ENCODE assay signal across 10 cellular contexts in the genomic region with DNA sequence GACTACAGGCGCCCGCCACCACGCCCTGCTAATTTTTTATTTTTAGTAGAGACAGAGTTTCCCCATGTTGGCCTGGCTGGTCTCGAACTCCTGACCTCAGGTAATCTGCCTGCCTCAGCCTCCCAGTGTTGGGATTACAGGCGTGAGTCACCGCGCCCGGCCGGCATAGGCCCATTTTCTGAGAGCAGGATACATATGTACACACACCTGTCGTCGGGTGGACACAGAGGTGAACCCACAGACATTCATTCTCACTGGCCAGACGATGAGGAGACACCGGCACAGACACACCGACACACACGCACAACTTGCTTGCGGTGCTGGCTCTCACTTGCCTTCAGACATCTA. TPM values are rescaled to one million over a fixed set of nuclear protein-coding genes. Genes with fewer than 3 reads are reported as not detected.
DNase-seq lines count a peak whose midpoint lies in the region; ATAC-seq and TF ChIP-seq lines count a peak whose summit lies in the region.
"Had no signal": no experiment of that assay in that cellular context is flagged by ENCODE, and none has a peak within 500 bp of the region (broad histone marks: within the 10 kb centered on the region; RNA-seq: fewer than 3 reads in every experiment).

No MANE protein-coding gene starts in this region.

- H4K8ac ChIP-seq in neuronal stem cell (ENCODE audit: low read depth, low read length): no peak overlapping the region

- H3K18ac ChIP-seq in neuronal stem cell (ENCODE audit: low read length): peak overlapping the region; percentile 74

- intact Hi-C loops in adrenal gland (cut with DNase I): loop anchor here in 1 of 2 donors (5.0 kb wide), 1 partner anchor 160 kb away; no protein-coding TSS in a partner anchor

- H2BK12ac ChIP-seq in neuronal stem cell (ENCODE audit: low read length): no peak overlapping the region

- no peaks in the 10 kb centered on the region for H3K79me1 ChIP-seq in neuronal stem cell (ENCODE audit: low read depth, low read length)

- no peak for ATAC-seq in HG02763 (IDR thresholded peaks at IDR 0.05; ENCODE audit: unreplicated experiment)

- no peak overlapping the region for H2BK15ac ChIP-seq in neuronal stem cell (ENCODE audit: low read length)

- H3K27ac ChIP-seq in BLaER1: no peak overlapping the region
- no peak overlapping the region for H3K27ac ChIP-seq in SJCRH30
- no peak overlapping the region for H3K27ac ChIP-seq in fibroblast of lung (ENCODE audit: insufficient read depth, low read length)
- no peak overlapping the region for H3K27ac ChIP-seq in neuronal stem cell (replicated peaks; ENCODE audit: low read length)
- H3K27ac ChIP-seq in adrenal gland: peak overlapping the region in 1 of 5 donors; percentile 45
- no peak overlapping the region for H3K27ac ChIP-seq in substantia nigra (ENCODE audit: low read depth, low read length, poor library complexity, severe bottlenecking)

- H3K4ac ChIP-seq in neuronal stem cell (ENCODE audit: low read length): no peak overlapping the region

- H3K23ac ChIP-seq in neuronal stem cell (ENCODE audit: low read depth, low read length, poor library complexity): peak overlapping the region; percentile 1

- H3K14ac ChIP-seq in neuronal stem cell (ENCODE audit: low read length): no peak overlapping the region

- no peak overlapping the region for H4K91ac ChIP-seq in neuronal stem cell (ENCODE audit: low read depth, low read length, poor library complexity)

- H3K79me2 ChIP-seq in fibroblast of lung (ENCODE audit: control insufficient read depth, insufficient read depth, low read length): no peaks in the 10 kb centered on the region

- H3K4me1 ChIP-seq in BLaER1 (peaks cover 20% of the 10 kb centered on the region), SJCRH30 (peaks cover 9% of the 10 kb centered on the region), fibroblast of lung (ENCODE audit: control insufficient read depth, extremely low read depth, insufficient read depth, low read length) (no peaks in the 10 kb centered on the region), neuronal stem cell (ENCODE audit: control insufficient read depth in 2 of 2, insufficient read depth in 1 of 2, low read depth in 1 of 2, low read length in 2 of 2) (peaks cover 0 to 8% of the 10 kb centered on the region in 2 donors), adrenal gland (replicated peaks in 1 of 2) (peaks cover 5 to 12% of the 10 kb centered on the region in 2 donors)

- no peak for TF ChIP-seq POLR2A in adrenal gland (IDR thresholded peaks at IDR 0.05)

- H2BK120ac ChIP-seq in neuronal stem cell (ENCODE audit: low read depth, low read length): no peak overlapping the region

- no peaks in the 10 kb centered on the region for H3K36me3 ChIP-seq in BLaER1
- H3K36me3 ChIP-seq in SJCRH30: no peaks in the 10 kb centered on the region
- no peaks in the 10 kb centered on the region for H3K36me3 ChIP-seq in fibroblast of lung (ENCODE audit: control insufficient read depth, insufficient read depth, low read length)
- H3K36me3 ChIP-seq in neuronal stem cell (replicated peaks in 1 of 2; ENCODE audit: control insufficient read depth in 2 of 2, insufficient read depth in 2 of 2, low read length in 2 of 2): no peaks in the 10 kb centered on the region
- H3K36me3 ChIP-seq in adrenal gland (replicated peaks in 1 of 2): no peaks in the 10 kb centered on the region

- H3K9ac ChIP-seq in BLaER1 (peak overlapping the region; percentile 68; the same call in 1 of the 2 replicates), fibroblast of lung (ENCODE audit: insufficient read depth, low read length) (no peak overlapping the region), neuronal stem cell (ENCODE audit: low read depth, low read length, poor library complexity) (peak overlapping the region; percentile 54)

- H3K27me3 ChIP-seq in BLaER1: no peaks in the 10 kb centered on the region
- H3K27me3 ChIP-seq in SJCRH30: no peaks in the 10 kb centered on the region
- no peaks in the 10 kb centered on the region for H3K27me3 ChIP-seq in fibroblast of lung (ENCODE audit: control insufficient read depth, insufficient read depth, low read length)
- H3K27me3 ChIP-seq in neuronal stem cell (ENCODE audit: control insufficient read depth in 3 of 3, insufficient read depth in 3 of 3, low read depth in 1 of 3, low read length in 3 of 3): peaks cover 0 to 8% (median 0%) of the 10 kb centered on the region in 3 experiments
- H3K27me3 ChIP-seq in adrenal gland: no peaks in the 10 kb centered on the region

- no peak overlapping the region for H2AK5ac ChIP-seq in neuronal stem cell (ENCODE audit: low read depth, low read length)

- H3K4me2 ChIP-seq in BLaER1: peak overlapping the region; percentile 99
- peak overlapping the region; percentile 93 for H3K4me2 ChIP-seq in fibroblast of lung (ENCODE audit: extremely low read depth, insufficient read depth, low read length)
- peak overlapping the region; percentile 95 for H3K4me2 ChIP-seq in neuronal stem cell (ENCODE audit: insufficient read depth, low read length, poor library complexity, severe bottlenecking)

- no peaks in the 10 kb centered on the region for H3K9me3 ChIP-seq in BLaER1
- no peaks in the 10 kb centered on the region for H3K9me3 ChIP-seq in SJCRH30 (replicated peaks)
- H3K9me3 ChIP-seq in fibroblast of lung (ENCODE audit: control insufficient read depth, insufficient read depth, low read depth, low read length): no peaks in the 10 kb centered on the region
- peaks cover 0 to 3% of the 10 kb centered on the region in 2 donors for H3K9me3 ChIP-seq in neuronal stem cell (replicated peaks in 1 of 2; ENCODE audit: control insufficient read depth in 2 of 2, insufficient read depth in 1 of 2, low read depth in 1 of 2, low read length in 2 of 2)
- no peaks in the 10 kb centered on the region for H3K9me3 ChIP-seq in adrenal gland (replicated peaks in 1 of 3)

- H2AFZ ChIP-seq in fibroblast of lung (ENCODE audit: low read length) (peak overlapping the region; percentile 49), neuronal stem cell (ENCODE audit: low read length) (peak overlapping the region; percentile 98)

- H4K20me1 ChIP-seq in BLaER1 (no peaks in the 10 kb centered on the region), fibroblast of lung (ENCODE audit: control insufficient read depth, extremely low read depth, insufficient read depth, low read length) (no peaks in the 10 kb centered on the region)

- DNase-seq in SJCRH30 (peak; percentile 55 to 57), fibroblast of lung (ENCODE audit: low read depth in 2 of 2) (no peak), neuronal stem cell (ENCODE audit: low spot score) (no peak), adrenal gland (no peak), substantia nigra (lab: John Stamatoyannopoulos, UW) (no peak)
- no peak for DNase-seq in stimulated activated CD8-positive, alpha-beta memory T cell treated with anti-CD3 and anti-CD28 coated beads, Interleukin-4, amount 100 ng/mL, for 48 hours
- DNase-seq: stimulated activated CD4-positive, alpha-beta T cell treated with anti-CD3 and anti-CD28 coated beads, Interleukin-2, amount 100 ng/mL, for 48 hours had no signal

- no CpG with 5 or more reads among the region's 16 CpGs for WGBS in neuronal stem cell (ENCODE audit: extremely low coverage in 2 of 2, insufficient read length in 2 of 2, insufficient replicate concordance in 1 of 2), 2 donors
- WGBS in adrenal gland, 4 donors: 63 to 74% (median 66%) methylated on average over 13 to 16 of the region's 16 CpGs

- H3K4me3 ChIP-seq in BLaER1: peak overlapping the region; percentile 66
- peak overlapping the region; percentile 62 for H3K4me3 ChIP-seq in SJCRH30
- peak overlapping the region; percentile 45 to 68 (median 59) for H3K4me3 ChIP-seq in fibroblast of lung (replicated peaks in 1 of 4; ENCODE audit: control extremely low read depth in 1 of 4, insufficient read depth in 1 of 4, low read depth in 3 of 4, low read length in 4 of 4)
- H3K4me3 ChIP-seq in neuronal stem cell (ENCODE audit: low read length in 2 of 2): peak overlapping the region; percentile 56 to 80
- H3K4me3 ChIP-seq in adrenal gland: peak overlapping the region in 2 of 4 donors; percentile 50 to 71

- no peak overlapping the region for H2BK5ac ChIP-seq in neuronal stem cell (ENCODE audit: low read length)

- no peak for TF ChIP-seq CTCF in fibroblast of lung (conservative IDR thresholded peaks at IDR 0.05 in 1 of 2, IDR thresholded peaks at IDR 0.05 in 1 of 2; ENCODE audit: low read depth in 1 of 2, low read length in 2 of 2)
- no peak for TF ChIP-seq CTCF in adrenal gland (IDR thresholded peaks at IDR 0.05)

RNA-seq across cellular contexts. Expression of a gene that starts 0.7 kb away (rescaled TPM):
- 1.3 and 1.8 TPM in 2 replicates for total RNA-seq in SJCRH30 (2014; rRNA removed; shearing (Covaris generic))
- 0.50 TPM in 1 of 2 replicates, not detected in the other for total RNA-seq in fibroblast of lung
- polyA plus RNA-seq in fibroblast of lung: 0.15 and 0.23 TPM in 2 replicates
- polyA plus RNA-seq in fibroblast of lung (2012): 0.31 and 0.44 TPM in 2 replicates
- polyA minus RNA-seq in fibroblast of lung (ENCODE audit: low replicate concordance): 0.20 and 0.63 TPM in 2 replicates
- polyA plus RNA-seq in neuronal stem cell (2013, experiment 1 of 2): 0.32 TPM
- 0.29 TPM for polyA plus RNA-seq in neuronal stem cell (2013, experiment 2 of 2)
- total RNA-seq in adrenal gland: 1 to 10 TPM in 5 of 8 donors, under 1 TPM in 3; 0.42 to 3.0 (median 1.8) TPM
- polyA plus RNA-seq in adrenal gland: 1 to 10 TPM in 2 of 3 donors, under 1 TPM in 1; 0.40 to 7.8 (median 6.4) TPM

RNA-seq across cellular contexts. Expression of a gene that starts 34.1 kb away (rescaled TPM):
- 0.43 and 1.4 TPM in 2 replicates for total RNA-seq in SJCRH30 (2014; rRNA removed; shearing (Covaris generic))
- total RNA-seq in fibroblast of lung (3.9 and 5.0 TPM in 2 replicates), adrenal gland (10 to 100 TPM in 7 of 8 donors, 1 to 10 TPM in 1; 8.6 to 46.3 (median 21.3) TPM)
- polyA plus RNA-seq in fibroblast of lung (5.6 and 8.7 TPM in 2 replicates), adrenal gland (10 to 100 TPM in 2 of 3 donors, 1 to 10 TPM in 1; 4.8 to 67.2 (median 26.5) TPM)
- polyA plus RNA-seq in fibroblast of lung (2012): 4.7 and 8.4 TPM in 2 replicates
- polyA minus RNA-seq in fibroblast of lung (ENCODE audit: low replicate concordance): 15.1 and 16.2 TPM in 2 replicates
- 2.2 TPM for polyA plus RNA-seq in neuronal stem cell (2013, experiment 1 of 2)
- 2.0 TPM for polyA plus RNA-seq in neuronal stem cell (2013, experiment 2 of 2)

RNA-seq across cellular contexts. Expression of a gene that starts 35.2 kb away (rescaled TPM):
- not detected in 2 replicates for total RNA-seq in SJCRH30 (2014; rRNA removed; shearing (Covaris generic))
- total RNA-seq in fibroblast of lung (0.51 and 0.66 TPM in 2 replicates), adrenal gland (1 to 10 TPM in 7 of 8 donors, not detected in 1; 1.1 to 9.4 (median 2.6) TPM)
- polyA plus RNA-seq in fibroblast of lung (not detected in 2 replicates), adrenal gland (10 to 100 TPM in 1 of 3 donors, 1 to 10 TPM in 1, not detected in 1; 3.0 to 10.3 TPM)
- 0.19 and 0.37 TPM in 2 replicates for polyA plus RNA-seq in fibroblast of lung (2012)
- not detected in 2 replicates for polyA minus RNA-seq in fibroblast of lung (ENCODE audit: low replicate concordance)
- polyA plus RNA-seq in neuronal stem cell (2013, experiment 1 of 2): not detected
- polyA plus RNA-seq in neuronal stem cell (2013, experiment 2 of 2): not detected

RNA-seq across cellular contexts. Expression of a gene that starts 42.2 kb away (rescaled TPM):
- total RNA-seq in SJCRH30 (2014; rRNA removed; shearing (Covaris generic)): 8.0 and 11.4 TPM in 2 replicates
- total RNA-seq in fibroblast of lung (20.8 and 30.6 TPM in 2 replicates), adrenal gland (10 to 100 TPM; 11.2 to 37.5 (median 17.1) TPM)
- polyA plus RNA-seq in fibroblast of lung (12.2 and 22.6 TPM in 2 replicates), adrenal gland (10 to 100 TPM in 2 of 3 donors, 1 to 10 TPM in 1; 4.9 to 51.8 (median 49.4) TPM)
- polyA plus RNA-seq in fibroblast of lung (2012): 8.8 and 19.4 TPM in 2 replicates
- 48.0 and 58.2 TPM in 2 replicates for polyA minus RNA-seq in fibroblast of lung (ENCODE audit: low replicate concordance)
- polyA plus RNA-seq in neuronal stem cell (2013, experiment 1 of 2): 8.3 TPM
- 7.4 TPM for polyA plus RNA-seq in neuronal stem cell (2013, experiment 2 of 2)

RNA-seq across cellular contexts. Expression of a gene that starts 54.4 kb away (rescaled TPM):
- total RNA-seq in SJCRH30 (2014; rRNA removed; shearing (Covaris generic)): not detected in 2 replicates
- total RNA-seq in fibroblast of lung (under 0.01 and 0.17 TPM in 2 replicates), adrenal gland (1 to 10 TPM in 2 of 8 donors, under 1 TPM in 5, not detected in 1; 0.12 to 3.1 (median 0.68) TPM)
- polyA plus RNA-seq in fibroblast of lung (0.10 and 0.11 TPM in 2 replicates), adrenal gland (1 to 10 TPM in 2 of 3 donors, under 1 TPM in 1; 0.09 to 6.2 (median 5.3) TPM)
- 0.08 TPM in 2 replicates for polyA plus RNA-seq in fibroblast of lung (2012)
- not detected in 2 replicates for polyA minus RNA-seq in fibroblast of lung (ENCODE audit: low replicate concordance)
- 2.1 TPM for polyA plus RNA-seq in neuronal stem cell (2013, experiment 1 of 2)
- 1.9 TPM for polyA plus RNA-seq in neuronal stem cell (2013, experiment 2 of 2)
- total RNA-seq: dermis microvascular lymphatic vessel endothelial cell had no signal

Comparison
In these comparisons a context has a peak if more than half of its experiments do, and no peak if none do; other contexts are left out.
1. DNase-seq: peak in SJCRH30 (2 of 2); none in fibroblast of lung (0 of 2), neuronal stem cell (single experiment), adrenal gland (0 of 7), stimulated activated CD8-positive, alpha-beta memory T cell treated with anti-CD3 and anti-CD28 coated beads, Interleukin-4, amount 100 ng/mL, for 48 hours (single experiment) and substantia nigra (0 of 49).
2. Peak in every context shown above with its lines, with median percentiles within 50 percentile points of each other: H3K4me2 ChIP-seq.